In the genomic region with DNA sequence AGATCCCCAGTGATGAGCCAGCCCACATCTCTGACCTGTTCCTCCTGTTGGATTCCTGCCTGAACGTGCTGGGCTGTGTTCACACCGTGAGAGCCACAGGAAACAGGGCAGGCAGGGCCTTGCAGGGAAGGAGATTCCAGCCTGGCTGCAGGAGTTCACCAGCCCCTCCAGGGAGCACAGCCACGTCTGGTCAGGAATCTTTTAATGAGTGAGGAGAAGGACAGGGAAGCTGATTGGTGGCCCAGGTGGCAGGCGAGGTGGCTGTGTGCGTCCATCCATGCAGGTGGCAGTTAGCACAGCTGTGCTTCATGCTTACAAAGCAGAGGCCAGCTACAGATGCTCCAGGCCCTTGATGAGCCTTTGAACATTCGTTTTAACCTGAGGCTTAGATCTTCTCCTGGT, we compare ENCODE assay signal across 13 cellular contexts. TPM values are rescaled to one million over a fixed set of nuclear protein-coding genes. Genes with fewer than 3 reads are reported as not detected.
DNase-seq lines count a peak whose midpoint lies in the region; ATAC-seq and TF ChIP-seq lines count a peak whose summit lies in the region.
"Had no signal": no experiment of that assay in that cellular context is flagged by ENCODE, and none has a peak within 500 bp of the region (broad histone marks: within the 10 kb centered on the region; RNA-seq: fewer than 3 reads in every experiment).

No MANE protein-coding gene starts in this region.

- H3K4me1 ChIP-seq in heart right ventricle = peaks cover 0 to 11% (median 0%) of the 10 kb centered on the region in 9 donors
- H3K4me1 ChIP-seq: right lobe of liver had no signal

- no peak overlapping the region for H3K4me3 ChIP-seq in heart right ventricle
- H3K4me3 ChIP-seq: right lobe of liver had no signal

- H3K27ac ChIP-seq in heart right ventricle = no peak overlapping the region
- H3K27ac ChIP-seq: right lobe of liver had no signal

- WGBS in heart right ventricle, 2 donors = 34 to 43% methylated on average over 6 of the region's 6 CpGs

- no peaks in the 10 kb centered on the region for H3K9me3 ChIP-seq in heart right ventricle
- H3K9me3 ChIP-seq: right lobe of liver had no signal

- no peak for TF ChIP-seq CTCF in heart right ventricle (IDR thresholded peaks at IDR 0.05)

- H3K36me3 ChIP-seq in heart right ventricle = peaks cover 0 to 65% (median 0%) of the 10 kb centered on the region in 9 donors
- H3K36me3 ChIP-seq: right lobe of liver had no signal

- H3K27me3 ChIP-seq in heart right ventricle = no peaks in the 10 kb centered on the region
- H3K27me3 ChIP-seq: right lobe of liver had no signal

- intact Hi-C loops in heart right ventricle (cut with DNase I) = loop anchor here in 2 of 10 donors (10.0 kb wide), 2 partner anchors 325 to 335 kb away; partner anchors contain the start of gene CHSY1 (in 1 of the 2)

- DNase-seq in DMS53 (lab: John Stamatoyannopoulos, UW) (peak; percentile 73), NCI-H345 treated with DMSO at 0.1 percent for 48 hours (lab: John Stamatoyannopoulos, UW; ENCODE audit: unreplicated experiment) (peak; percentile 1), SW 1271 (lab: John Stamatoyannopoulos, UW) (no peak), heart right ventricle (no peak)
- DNase-seq: activated T-cell treated with anti-CD3 and anti-CD28 coated beads, Interleukin-2, amount 50 U/mL, for 48 hours; central memory CD4-positive, alpha-beta T cell; foreskin fibroblast; right lobe of liver; T1000 had no signal

- ATAC-seq in GM21576 (IDR thresholded peaks at IDR 0.05; ENCODE audit: unreplicated experiment) (peak; percentile 27), esophagus mucosa (peak; percentile 87), GM21529 (IDR thresholded peaks at IDR 0.05; ENCODE audit: unreplicated experiment) (no peak), GM19452 (IDR thresholded peaks at IDR 0.05; ENCODE audit: unreplicated experiment) (no peak), heart right ventricle (no peak)
- ATAC-seq: right lobe of liver had no signal

RNA-seq across cellular contexts. Expression of gene LRRK1, which starts 10.5 kb away (rescaled TPM):
- total RNA-seq in esophagus mucosa (14.2 TPM), heart right ventricle (1 to 10 TPM; 1.5 to 8.1 (median 2.0) TPM)
- polyA plus RNA-seq in heart right ventricle = 1 to 10 TPM; 1.8 to 1.9 TPM

RNA-seq across cellular contexts. Expression of gene ALDH1A3, which starts 50.0 kb away (rescaled TPM):
- total RNA-seq in esophagus mucosa = 15.7 TPM
- total RNA-seq in heart right ventricle = 10 to 100 TPM in 1 of 10 donors, 1 to 10 TPM in 8, under 1 TPM in 1; 0.96 to 24.9 (median 2.3) TPM
- 1 to 10 TPM; 2.1 to 4.9 TPM for polyA plus RNA-seq in heart right ventricle

Comparison
In these comparisons a context has a peak if more than half of its experiments do, and no peak if none do; other contexts are left out.
1. DNase-seq: peak in DMS53 (single experiment) and NCI-H345 treated with DMSO at 0.1 percent for 48 hours (single experiment); none in SW 1271 (0 of 2) and heart right ventricle (0 of 2).
2. ATAC-seq: peak in GM21576 (single experiment) and esophagus mucosa (single experiment); none in GM21529 (single experiment), GM19452 (single experiment) and heart right ventricle (0 of 8).